In genomic region chr2:12897181-12897580, GRCh38 we compare ENCODE assay signal across 16 cellular contexts.
DNase-seq lines count a peak whose midpoint lies in the region; ATAC-seq and TF ChIP-seq lines count a peak whose summit lies in the region.
"Had no signal": no experiment of that assay in that cellular context is flagged by ENCODE, and none has a peak within 500 bp of the region (broad histone marks: within the 10 kb centered on the region; RNA-seq: fewer than 3 reads in every experiment).

No MANE protein-coding gene starts in this region.

- 70 to 82% methylated on average over 1 of the region's 1 CpG for WGBS in heart right ventricle, 2 donors

- H3F3A ChIP-seq in PC-9 (ENCODE audit: insufficient read depth, low read depth): no peaks in the 10 kb centered on the region

- peaks cover 10% of the 10 kb centered on the region for H3K9me3 Mint-ChIP-seq in activated CD4-positive, alpha-beta T cell treated with anti-CD3 and anti-CD28 coated beads for 36 hours (ENCODE audit: low read depth)

- peak overlapping the region; percentile 32; the same call in 1 of the 2 replicates for H2AFZ ChIP-seq in PC-9

- no peak overlapping the region for H3K4me2 ChIP-seq in PC-9

- no peaks in the 10 kb centered on the region for H3K36me3 Mint-ChIP-seq in activated CD4-positive, alpha-beta T cell treated with anti-CD3 and anti-CD28 coated beads for 36 hours (ENCODE audit: low read depth)

- peak overlapping the region; percentile 58 for H3K27ac ChIP-seq in left ventricle myocardium inferior (replicated peaks)
- H3K27ac ChIP-seq in heart right ventricle: peak overlapping the region in 1 of 10 donors; percentile 12
- no peak overlapping the region for H3K27ac ChIP-seq in PC-9
- peak overlapping the region; percentile 49 to 50 for H3K27ac ChIP-seq in uterus
- H3K27ac ChIP-seq: breast epithelium had no signal

- no peak overlapping the region for H3K27ac Mint-ChIP-seq in activated CD4-positive, alpha-beta T cell treated with anti-CD3 and anti-CD28 coated beads for 36 hours
- H3K27ac Mint-ChIP-seq: stimulated activated naive CD8-positive, alpha-beta T cell treated with anti-CD3 and anti-CD28 coated beads, Interleukin-15, Interleukin-2, amounts not matched to agents 100 ng/mL and 50 ng/mL, for 24 hours had no signal

- H3K36me3 ChIP-seq in left ventricle myocardium inferior (no peaks in the 10 kb centered on the region), heart right ventricle (no peaks in the 10 kb centered on the region), PC-9 (ENCODE audit: low read depth) (no peaks in the 10 kb centered on the region), mucosa of descending colon (ENCODE audit: low read depth) (no peaks in the 10 kb centered on the region), uterus (no peaks in the 10 kb centered on the region)
- H3K36me3 ChIP-seq: breast epithelium had no signal

- no TSS peak for BruUV-seq in PC-9 (replicated peaks; lab: Mats Ljungman, UMichigan)

- no peak overlapping the region for H3K4me3 Mint-ChIP-seq in activated CD4-positive, alpha-beta T cell treated with anti-CD3 and anti-CD28 coated beads for 36 hours
- H3K4me3 Mint-ChIP-seq: stimulated activated naive CD8-positive, alpha-beta T cell treated with anti-CD3 and anti-CD28 coated beads, Interleukin-15, Interleukin-2, amounts not matched to agents 100 ng/mL and 50 ng/mL, for 24 hours had no signal

- H3K9me3 ChIP-seq in left ventricle myocardium inferior (replicated peaks) (peaks cover 28% of the 10 kb centered on the region), heart right ventricle (peaks cover 0 to 22% (median 6%) of the 10 kb centered on the region in 11 donors), PC-9 (ENCODE audit: insufficient read depth, low read depth) (0 out of 2 replicates have a peak, but pooled peaks cover 4% of the 10 kb centered on the region), mucosa of descending colon (no peaks in the 10 kb centered on the region), uterus (no peaks in the 10 kb centered on the region)

- H3K4me1 ChIP-seq in left ventricle myocardium inferior: no peaks in the 10 kb centered on the region
- H3K4me1 ChIP-seq in heart right ventricle: peaks cover 0 to 13% (median 0%) of the 10 kb centered on the region in 9 donors
- H3K4me1 ChIP-seq in PC-9 (replicated peaks; ENCODE audit: insufficient read depth): no peaks in the 10 kb centered on the region
- no peaks in the 10 kb centered on the region for H3K4me1 ChIP-seq in mucosa of descending colon (ENCODE audit: low read depth)
- no peaks in the 10 kb centered on the region for H3K4me1 ChIP-seq in uterus
- H3K4me1 ChIP-seq: breast epithelium had no signal

- ATAC-seq in heart right ventricle (no peak), mucosa of descending colon (peak; percentile 30), HG03135 (IDR thresholded peaks at IDR 0.05; ENCODE audit: unreplicated experiment) (no peak)
- no peak for ATAC-seq in activated CD4-positive, alpha-beta T cell treated with anti-CD3 and anti-CD28 coated beads for 36 hours
- ATAC-seq: left cardiac atrium, SK-N-SH treated with all-trans-retinoic acid at 6 μM for 48 hours had no signal

- CTCF ChIA-PET in PC-9 (lab: Charles Lee): no interaction called here
- CTCF ChIA-PET in activated CD4-positive, alpha-beta T cell treated with anti-CD3 and anti-CD28 coated beads for 36 hours (lab: Charles Lee): interaction anchor here (0.6 to 1.1 kb wide), 3 partner anchors 110 to 897 kb away, joined by 3 to 6 read pairs (median 3); no protein-coding TSS in a partner anchor

- no peaks in the 10 kb centered on the region for H3K27me3 Mint-ChIP-seq in activated CD4-positive, alpha-beta T cell treated with anti-CD3 and anti-CD28 coated beads for 36 hours

- peaks cover 21% of the 10 kb centered on the region for H3K4me1 Mint-ChIP-seq in activated CD4-positive, alpha-beta T cell treated with anti-CD3 and anti-CD28 coated beads for 36 hours

- DNase-seq in left ventricle myocardium inferior (no peak), heart right ventricle (no peak), PC-9 (no peak), mucosa of descending colon (peak in 1 of 3 donors; percentile 17), uterus (no peak)
- no peak for DNase-seq in stimulated activated CD4-positive, alpha-beta T cell treated with anti-CD3 and anti-CD28 coated beads, Interleukin-12 subunit alpha, Interleukin-12 subunit beta, amount 100 ng/mL, for 4 hours
- no peak for DNase-seq in activated CD4-positive, alpha-beta T cell treated with anti-CD3 and anti-CD28 coated beads for 36 hours
- DNase-seq: activated CD8-positive, alpha-beta memory T cell treated with anti-CD3 and anti-CD28 coated beads, Interleukin-2, amount 50 U/mL, for 4 hours; activated naive CD4-positive, alpha-beta T cell treated with anti-CD3 and anti-CD28 coated beads, Interleukin-2, amount 50 U/mL, for 16 hours; GDM1; hypothalamus; left cardiac atrium had no signal

- no peaks in the 10 kb centered on the region for H3K9me2 ChIP-seq in PC-9 (ENCODE audit: insufficient read depth)

- H4K20me1 ChIP-seq in PC-9 (ENCODE audit: insufficient read depth): no peaks in the 10 kb centered on the region

- POLR2A ChIA-PET in PC-9 (lab: Charles Lee; ENCODE audit: unreplicated experiment): no interaction called here
- POLR2A ChIA-PET in activated CD4-positive, alpha-beta T cell treated with anti-CD3 and anti-CD28 coated beads for 36 hours (lab: Charles Lee): no interaction called here

- TF ChIP-seq CTCF in left ventricle myocardium inferior (IDR thresholded peaks at IDR 0.05; ENCODE audit: borderline replicate concordance) (no peak), heart right ventricle (IDR thresholded peaks at IDR 0.05) (no peak), PC-9 (conservative IDR thresholded peaks at IDR 0.05) (no peak), mucosa of descending colon (IDR thresholded peaks at IDR 0.05) (no peak), uterus (IDR thresholded peaks at IDR 0.05) (no peak)

- H3K27me3 ChIP-seq in left ventricle myocardium inferior (ENCODE audit: low read depth): no peaks in the 10 kb centered on the region
- H3K27me3 ChIP-seq in heart right ventricle: no peaks in the 10 kb centered on the region
- H3K27me3 ChIP-seq in PC-9 (ENCODE audit: insufficient read depth, low read depth): no peaks in the 10 kb centered on the region
- H3K27me3 ChIP-seq in uterus: no peaks in the 10 kb centered on the region
- H3K27me3 ChIP-seq: breast epithelium had no signal

- TF ChIP-seq POLR2A in uterus (IDR thresholded peaks at IDR 0.05): no peak

- no peak overlapping the region for H3K4me3 ChIP-seq in left ventricle myocardium inferior
- H3K4me3 ChIP-seq in heart right ventricle: no peak overlapping the region
- no peak overlapping the region for H3K4me3 ChIP-seq in PC-9
- no peak overlapping the region for H3K4me3 ChIP-seq in mucosa of descending colon
- no peak overlapping the region for H3K4me3 ChIP-seq in uterus
- H3K4me3 ChIP-seq: breast epithelium had no signal

- intact Hi-C loops in left ventricle myocardium inferior (cut with micrococcal nuclease): no loop called here
- intact Hi-C loops in heart right ventricle (cut with DNase I): no loop called here
- intact Hi-C loops in PC-9 (cut with micrococcal nuclease; ENCODE audit: unreplicated experiment): no loop called here
- intact Hi-C loops in mucosa of descending colon (cut with DNase I, micrococcal nuclease): no loop called here
- intact Hi-C loops in uterus (cut with DNase I; ENCODE audit: low total_unique reads): no loop called here
- intact Hi-C loops in activated CD4-positive, alpha-beta T cell treated with anti-CD3 and anti-CD28 coated beads for 36 hours (cut with DNase I, micrococcal nuclease): no loop called here

- no peaks in the 10 kb centered on the region for H3K79me2 ChIP-seq in PC-9 (ENCODE audit: low read depth)
